10 cellular contexts compared by ENCODE assay signal in genomic region chr12:3988519-3989217, GRCh38.
A peak's percentile ranks its signal among the peaks of the same experiment; 100 is the strongest.
DNase-seq lines count a peak whose midpoint lies in the region; ATAC-seq and TF ChIP-seq lines count a peak whose summit lies in the region.
"Had no signal": no experiment of that assay in that cellular context is flagged by ENCODE, and none has a peak within 500 bp of the region (broad histone marks: within the 10 kb centered on the region; RNA-seq: fewer than 3 reads in every experiment).

No MANE protein-coding gene starts in this region.

- TF ChIP-seq POLR2A in breast epithelium (IDR thresholded peaks at IDR 0.05), result no peak

- H3K9me3 ChIP-seq in breast epithelium, result no peaks in the 10 kb centered on the region

- CTCF ChIA-PET in activated CD8-positive, alpha-beta T cell treated with anti-CD3 and anti-CD28 coated beads, Interleukin-2, amount 10 ng/mL, durations not matched to agents 7 days and 5 days (lab: Charles Lee), result interaction anchor here (0.6 to 12.6 kb wide), 20 partner anchors 10 to 688 kb away, joined by 3 to 186 read pairs (median 4); no protein-coding TSS in a partner anchor

- peaks cover 7% of the 10 kb centered on the region for H3K27me3 Mint-ChIP-seq in activated CD8-positive, alpha-beta T cell treated with anti-CD3 and anti-CD28 coated beads, Interleukin-2, amount 10 ng/mL, durations not matched to agents 7 days and 5 days (ENCODE audit: low read depth)
- H3K27me3 Mint-ChIP-seq in naive thymus-derived CD8-positive, alpha-beta T cell, result no peaks in the 10 kb centered on the region

- H3K4me3 Mint-ChIP-seq in activated CD8-positive, alpha-beta T cell treated with anti-CD3 and anti-CD28 coated beads, Interleukin-2, amount 10 ng/mL, durations not matched to agents 7 days and 5 days, result peak overlapping the region; percentile 29
- H3K4me3 Mint-ChIP-seq in naive thymus-derived CD8-positive, alpha-beta T cell, result peak overlapping the region; percentile 42 to 80 (median 66)

- no peaks in the 10 kb centered on the region for H3K4me1 ChIP-seq in breast epithelium

- peak; percentile 35 for DNase-seq in GM10266 (ENCODE audit: extremely low spot score)
- DNase-seq in activated CD8-positive, alpha-beta T cell treated with anti-CD3 and anti-CD28 coated beads, Interleukin-2, amount 10 ng/mL, durations not matched to agents 7 days and 5 days, result peak; percentile 48
- DNase-seq in naive thymus-derived CD8-positive, alpha-beta T cell, result peak in 7 of 10 donors; percentile 21 to 73 (median 44)
- DNase-seq in COLO829 (ENCODE audit: low spot score), result no peak
- DNase-seq in breast epithelium (ENCODE audit: low spot score in 2 of 2), result no peak
- no peak for DNase-seq in NCI-H524 treated with DMSO at 0.1 percent for 48 hours (lab: John Stamatoyannopoulos, UW)
- DNase-seq: NCI-H187 treated with DMSO at 0.1 percent for 48 hours, SHP77 treated with DMSO at 0.1 percent for 48 hours had no signal

- H3K27ac ChIP-seq in breast epithelium, result no peak overlapping the region

- intact Hi-C loops in breast epithelium (cut with DNase I; ENCODE audit: low total_unique reads), result no loop called here

- POLR2A ChIA-PET in activated CD8-positive, alpha-beta T cell treated with anti-CD3 and anti-CD28 coated beads, Interleukin-2, amount 10 ng/mL, durations not matched to agents 7 days and 5 days (lab: Charles Lee), result interaction anchor here (0.6 to 1.8 kb wide), 14 partner anchors 10 to 285 kb away, joined by 3 to 6 read pairs (median 4); partner anchors contain the start of genes CCND2 and PARP11
- POLR2A ChIA-PET in naive thymus-derived CD8-positive, alpha-beta T cell (lab: Charles Lee), result interaction anchor here (0.6 to 11.2 kb wide), 23 partner anchors 10 to 769 kb away, joined by 3 to 152 read pairs (median 5); partner anchors contain the start of genes CCND2 and PARP11

- H3K36me3 ChIP-seq in breast epithelium, result no peaks in the 10 kb centered on the region

- ATAC-seq in HG02938 (IDR thresholded peaks at IDR 0.05; ENCODE audit: unreplicated experiment), result peak; percentile 59
- ATAC-seq in activated CD8-positive, alpha-beta T cell treated with anti-CD3 and anti-CD28 coated beads, Interleukin-2, amount 10 ng/mL, durations not matched to agents 7 days and 5 days, result peak; percentile 82
- ATAC-seq in naive thymus-derived CD8-positive, alpha-beta T cell, result peak; percentile 92 to 93
- no peak for ATAC-seq in HG02588 (IDR thresholded peaks at IDR 0.05; ENCODE audit: unreplicated experiment)

- peaks cover 0 to 5% of the 10 kb centered on the region in 2 donors for H3K27me3 ChIP-seq in breast epithelium

- H3K27ac Mint-ChIP-seq in activated CD8-positive, alpha-beta T cell treated with anti-CD3 and anti-CD28 coated beads, Interleukin-2, amount 10 ng/mL, durations not matched to agents 7 days and 5 days, result peak overlapping the region; percentile 86
- peak overlapping the region; percentile 80 to 96 (median 91) for H3K27ac Mint-ChIP-seq in naive thymus-derived CD8-positive, alpha-beta T cell

- H3K4me3 ChIP-seq in breast epithelium, result no peak overlapping the region

- peaks cover 2% of the 10 kb centered on the region for H3K36me3 Mint-ChIP-seq in activated CD8-positive, alpha-beta T cell treated with anti-CD3 and anti-CD28 coated beads, Interleukin-2, amount 10 ng/mL, durations not matched to agents 7 days and 5 days (ENCODE audit: low read depth)
- no peaks in the 10 kb centered on the region for H3K36me3 Mint-ChIP-seq in naive thymus-derived CD8-positive, alpha-beta T cell

- TF ChIP-seq CTCF in GM10266 (IDR thresholded peaks at IDR 0.05; ENCODE audit: control insufficient read depth, insufficient read depth, low read depth, missing control alignments) (no peak), breast epithelium (IDR thresholded peaks at IDR 0.05) (no peak)

- peaks cover 25% of the 10 kb centered on the region for H3K4me1 Mint-ChIP-seq in activated CD8-positive, alpha-beta T cell treated with anti-CD3 and anti-CD28 coated beads, Interleukin-2, amount 10 ng/mL, durations not matched to agents 7 days and 5 days (ENCODE audit: low read depth)
- peaks cover 14 to 39% (median 33%) of the 10 kb centered on the region in 4 donors for H3K4me1 Mint-ChIP-seq in naive thymus-derived CD8-positive, alpha-beta T cell

- no peaks in the 10 kb centered on the region for H3K9me3 Mint-ChIP-seq in activated CD8-positive, alpha-beta T cell treated with anti-CD3 and anti-CD28 coated beads, Interleukin-2, amount 10 ng/mL, durations not matched to agents 7 days and 5 days (ENCODE audit: insufficient read depth)
- H3K9me3 Mint-ChIP-seq in naive thymus-derived CD8-positive, alpha-beta T cell, result no peaks in the 10 kb centered on the region

Comparison
In these comparisons a context has a peak if more than half of its experiments do, and no peak if none do; other contexts are left out.
1. DNase-seq: peak in GM10266 (single experiment), activated CD8-positive, alpha-beta T cell treated with anti-CD3 and anti-CD28 coated beads, Interleukin-2, amount 10 ng/mL, durations not matched to agents 7 days and 5 days (single experiment) and naive thymus-derived CD8-positive, alpha-beta T cell (7 of 10); none in COLO829 (single experiment), breast epithelium (0 of 2) and NCI-H524 treated with DMSO at 0.1 percent for 48 hours (single experiment).